1 cellular context compared by ENCODE assay signal in the genomic region with DNA sequence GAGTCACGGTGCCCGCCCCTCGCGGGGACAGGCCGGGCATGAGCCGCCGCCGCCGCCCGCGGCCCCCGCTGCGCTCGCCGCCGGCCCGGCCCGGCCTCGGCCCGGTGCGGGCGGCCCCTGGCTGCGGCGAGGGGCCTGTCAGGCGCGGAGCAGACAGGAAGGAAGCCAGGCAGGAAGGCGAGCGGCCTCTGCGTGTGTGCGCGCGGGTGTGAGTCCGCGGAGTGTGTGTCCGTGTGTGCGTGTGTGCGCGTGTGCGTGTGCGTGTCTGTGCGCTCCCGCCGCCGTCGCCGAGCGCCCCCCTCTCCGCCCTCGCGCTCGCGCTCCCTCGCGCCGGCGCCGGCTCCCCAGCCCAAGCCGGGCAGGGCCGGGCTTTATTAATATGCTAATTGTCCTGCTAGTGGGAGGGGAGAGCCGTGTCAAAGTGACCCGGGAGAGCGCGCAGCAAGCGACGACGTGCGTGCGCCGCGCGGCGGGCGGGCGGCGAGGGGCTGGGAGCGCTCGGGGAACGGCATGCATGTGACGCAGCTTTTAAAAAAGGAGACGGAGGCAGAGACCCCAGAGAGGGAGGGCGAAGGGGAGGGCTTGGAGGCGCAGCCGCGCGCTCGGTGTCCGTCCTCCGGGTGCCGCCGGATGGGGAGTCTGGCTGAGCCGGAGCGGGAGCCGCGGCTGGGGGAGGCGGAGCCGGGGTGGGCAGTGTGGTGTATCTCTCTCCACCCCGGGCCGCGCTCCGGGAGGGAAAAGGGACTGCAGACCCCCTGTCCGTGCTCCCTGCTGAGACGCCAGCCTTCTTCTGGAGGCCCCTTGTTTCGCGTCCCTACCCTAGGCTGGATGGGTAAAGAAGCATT.
TF ChIP-seq lines count a peak whose summit lies in the region.

A gene with protein sequence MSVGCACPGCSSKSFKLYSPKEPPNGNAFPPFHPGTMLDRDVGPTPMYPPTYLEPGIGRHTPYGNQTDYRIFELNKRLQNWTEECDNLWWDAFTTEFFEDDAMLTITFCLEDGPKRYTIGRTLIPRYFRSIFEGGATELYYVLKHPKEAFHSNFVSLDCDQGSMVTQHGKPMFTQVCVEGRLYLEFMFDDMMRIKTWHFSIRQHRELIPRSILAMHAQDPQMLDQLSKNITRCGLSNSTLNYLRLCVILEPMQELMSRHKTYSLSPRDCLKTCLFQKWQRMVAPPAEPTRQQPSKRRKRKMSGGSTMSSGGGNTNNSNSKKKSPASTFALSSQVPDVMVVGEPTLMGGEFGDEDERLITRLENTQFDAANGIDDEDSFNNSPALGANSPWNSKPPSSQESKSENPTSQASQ (minus strand): TSS at position 227 of the 845 bp plus-strand sequence. CDS start 258 bp downstream, outside the sequence.

TF ChIP-seq in WTC11, 78 proteins besides CTCF, POLR2A, EP300 and RAD21 (continued from another document and continues in another):
- no peak for TF ChIP-seq PRDM15 (CRISPR knock-in tag; IDR thresholded peaks at IDR 0.05)
- TF ChIP-seq MYBL2 (CRISPR knock-in tag; IDR thresholded peaks at IDR 0.05) = no peak
- TF ChIP-seq, protein P1, sequence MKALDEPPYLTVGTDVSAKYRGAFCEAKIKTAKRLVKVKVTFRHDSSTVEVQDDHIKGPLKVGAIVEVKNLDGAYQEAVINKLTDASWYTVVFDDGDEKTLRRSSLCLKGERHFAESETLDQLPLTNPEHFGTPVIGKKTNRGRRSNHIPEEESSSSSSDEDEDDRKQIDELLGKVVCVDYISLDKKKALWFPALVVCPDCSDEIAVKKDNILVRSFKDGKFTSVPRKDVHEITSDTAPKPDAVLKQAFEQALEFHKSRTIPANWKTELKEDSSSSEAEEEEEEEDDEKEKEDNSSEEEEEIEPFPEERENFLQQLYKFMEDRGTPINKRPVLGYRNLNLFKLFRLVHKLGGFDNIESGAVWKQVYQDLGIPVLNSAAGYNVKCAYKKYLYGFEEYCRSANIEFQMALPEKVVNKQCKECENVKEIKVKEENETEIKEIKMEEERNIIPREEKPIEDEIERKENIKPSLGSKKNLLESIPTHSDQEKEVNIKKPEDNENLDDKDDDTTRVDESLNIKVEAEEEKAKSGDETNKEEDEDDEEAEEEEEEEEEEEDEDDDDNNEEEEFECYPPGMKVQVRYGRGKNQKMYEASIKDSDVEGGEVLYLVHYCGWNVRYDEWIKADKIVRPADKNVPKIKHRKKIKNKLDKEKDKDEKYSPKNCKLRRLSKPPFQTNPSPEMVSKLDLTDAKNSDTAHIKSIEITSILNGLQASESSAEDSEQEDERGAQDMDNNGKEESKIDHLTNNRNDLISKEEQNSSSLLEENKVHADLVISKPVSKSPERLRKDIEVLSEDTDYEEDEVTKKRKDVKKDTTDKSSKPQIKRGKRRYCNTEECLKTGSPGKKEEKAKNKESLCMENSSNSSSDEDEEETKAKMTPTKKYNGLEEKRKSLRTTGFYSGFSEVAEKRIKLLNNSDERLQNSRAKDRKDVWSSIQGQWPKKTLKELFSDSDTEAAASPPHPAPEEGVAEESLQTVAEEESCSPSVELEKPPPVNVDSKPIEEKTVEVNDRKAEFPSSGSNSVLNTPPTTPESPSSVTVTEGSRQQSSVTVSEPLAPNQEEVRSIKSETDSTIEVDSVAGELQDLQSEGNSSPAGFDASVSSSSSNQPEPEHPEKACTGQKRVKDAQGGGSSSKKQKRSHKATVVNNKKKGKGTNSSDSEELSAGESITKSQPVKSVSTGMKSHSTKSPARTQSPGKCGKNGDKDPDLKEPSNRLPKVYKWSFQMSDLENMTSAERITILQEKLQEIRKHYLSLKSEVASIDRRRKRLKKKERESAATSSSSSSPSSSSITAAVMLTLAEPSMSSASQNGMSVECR (CRISPR knock-in tag; IDR thresholded peaks at IDR 0.05; ENCODE audit: borderline replicate concordance) = no peak; the same call in 1 of the 2 replicates
- TF ChIP-seq RELA (CRISPR knock-in tag; IDR thresholded peaks at IDR 0.05; ENCODE audit: borderline replicate concordance) = no peak; the same call in 1 of the 2 replicates
- no peak for TF ChIP-seq ATF2 (CRISPR knock-in tag; IDR thresholded peaks at IDR 0.05; ENCODE audit: borderline replicate concordance, low read depth)
- TF ChIP-seq NR2C2 (CRISPR knock-in tag; IDR thresholded peaks at IDR 0.05) = 0 out of 2 replicates have a peak, but pooled peaks have one; percentile 23
- no peak for TF ChIP-seq SMAD3 (CRISPR knock-in tag; IDR thresholded peaks at IDR 0.05; ENCODE audit: borderline replicate concordance)
- no peak for TF ChIP-seq ZNF317 (CRISPR knock-in tag; IDR thresholded peaks at IDR 0.05; ENCODE audit: borderline replicate concordance, low read depth)
- TF ChIP-seq USF2 (CRISPR knock-in tag; IDR thresholded peaks at IDR 0.05) = 0 out of 2 replicates have a peak, but pooled peaks have one; percentile 8
- no peak for TF ChIP-seq ESRRA (CRISPR knock-in tag; IDR thresholded peaks at IDR 0.05; ENCODE audit: borderline replicate concordance)
- TF ChIP-seq, protein P2, sequence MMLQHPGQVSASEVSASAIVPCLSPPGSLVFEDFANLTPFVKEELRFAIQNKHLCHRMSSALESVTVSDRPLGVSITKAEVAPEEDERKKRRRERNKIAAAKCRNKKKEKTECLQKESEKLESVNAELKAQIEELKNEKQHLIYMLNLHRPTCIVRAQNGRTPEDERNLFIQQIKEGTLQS (CRISPR knock-in tag; conservative IDR thresholded peaks at IDR 0.05) = no peak
- peak; percentile 25; the same call in 1 of the 2 replicates for TF ChIP-seq MAX (CRISPR knock-in tag; IDR thresholded peaks at IDR 0.05)
- TF ChIP-seq ZNF671 (CRISPR knock-in tag; IDR thresholded peaks at IDR 0.05) = no peak
- TF ChIP-seq HMGA2 (CRISPR knock-in tag; IDR thresholded peaks at IDR 0.05) = no peak
- TF ChIP-seq NR1H2 (CRISPR knock-in tag; IDR thresholded peaks at IDR 0.05) = no peak
- TF ChIP-seq, protein P3, sequence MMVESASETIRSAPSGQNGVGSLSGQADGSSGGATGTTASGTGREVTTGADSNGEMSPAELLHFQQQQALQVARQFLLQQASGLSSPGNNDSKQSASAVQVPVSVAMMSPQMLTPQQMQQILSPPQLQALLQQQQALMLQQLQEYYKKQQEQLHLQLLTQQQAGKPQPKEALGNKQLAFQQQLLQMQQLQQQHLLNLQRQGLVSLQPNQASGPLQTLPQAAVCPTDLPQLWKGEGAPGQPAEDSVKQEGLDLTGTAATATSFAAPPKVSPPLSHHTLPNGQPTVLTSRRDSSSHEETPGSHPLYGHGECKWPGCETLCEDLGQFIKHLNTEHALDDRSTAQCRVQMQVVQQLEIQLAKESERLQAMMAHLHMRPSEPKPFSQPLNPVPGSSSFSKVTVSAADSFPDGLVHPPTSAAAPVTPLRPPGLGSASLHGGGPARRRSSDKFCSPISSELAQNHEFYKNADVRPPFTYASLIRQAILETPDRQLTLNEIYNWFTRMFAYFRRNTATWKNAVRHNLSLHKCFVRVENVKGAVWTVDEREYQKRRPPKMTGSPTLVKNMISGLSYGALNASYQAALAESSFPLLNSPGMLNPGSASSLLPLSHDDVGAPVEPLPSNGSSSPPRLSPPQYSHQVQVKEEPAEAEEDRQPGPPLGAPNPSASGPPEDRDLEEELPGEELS (CRISPR knock-in tag; IDR thresholded peaks at IDR 0.05) = peak; percentile 52
- 0 out of 2 replicates have a peak, but pooled peaks have one; percentile 14 for TF ChIP-seq FOXK1 (CRISPR knock-in tag; IDR thresholded peaks at IDR 0.05)
- TF ChIP-seq ERG (CRISPR knock-in tag; IDR thresholded peaks at IDR 0.05) = no peak
- TF ChIP-seq KAT7 (CRISPR knock-in tag; IDR thresholded peaks at IDR 0.05; ENCODE audit: borderline replicate concordance) = 0 out of 2 replicates have a peak, but pooled peaks have one; percentile 18
- TF ChIP-seq JAZF1 (CRISPR knock-in tag; IDR thresholded peaks at IDR 0.05) = no peak
- no peak for TF ChIP-seq FOXJ3 (CRISPR knock-in tag; IDR thresholded peaks at IDR 0.05; ENCODE audit: borderline replicate concordance)
- peak; percentile 88; the same call in 1 of the 2 replicates for TF ChIP-seq ZBTB43 (CRISPR knock-in tag; IDR thresholded peaks at IDR 0.05)
- TF ChIP-seq ZNF396 (CRISPR knock-in tag; IDR thresholded peaks at IDR 0.05; ENCODE audit: borderline replicate concordance) = no peak
- TF ChIP-seq, protein P4, sequence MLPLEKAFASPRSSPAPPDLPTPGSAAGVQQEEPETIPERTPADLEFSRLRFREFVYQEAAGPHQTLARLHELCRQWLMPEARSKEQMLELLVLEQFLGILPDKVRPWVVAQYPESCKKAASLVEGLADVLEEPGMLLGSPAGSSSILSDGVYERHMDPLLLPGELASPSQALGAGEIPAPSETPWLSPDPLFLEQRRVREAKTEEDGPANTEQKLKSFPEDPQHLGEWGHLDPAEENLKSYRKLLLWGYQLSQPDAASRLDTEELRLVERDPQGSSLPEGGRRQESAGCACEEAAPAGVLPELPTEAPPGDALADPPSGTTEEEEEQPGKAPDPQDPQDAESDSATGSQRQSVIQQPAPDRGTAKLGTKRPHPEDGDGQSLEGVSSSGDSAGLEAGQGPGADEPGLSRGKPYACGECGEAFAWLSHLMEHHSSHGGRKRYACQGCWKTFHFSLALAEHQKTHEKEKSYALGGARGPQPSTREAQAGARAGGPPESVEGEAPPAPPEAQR (CRISPR knock-in tag; IDR thresholded peaks at IDR 0.05) = no peak
- TF ChIP-seq NR3C1 (CRISPR knock-in tag; conservative IDR thresholded peaks at IDR 0.05; ENCODE audit: low read depth) = no peak
- no peak for TF ChIP-seq NFATC4 (CRISPR knock-in tag; IDR thresholded peaks at IDR 0.05)
- no peak for TF ChIP-seq E2F5 (CRISPR knock-in tag; IDR thresholded peaks at IDR 0.05)
- TF ChIP-seq ATF1 (CRISPR knock-in tag; IDR thresholded peaks at IDR 0.05) = no peak
